ENCODE assay signal across 14 cellular contexts in the genomic region with DNA sequence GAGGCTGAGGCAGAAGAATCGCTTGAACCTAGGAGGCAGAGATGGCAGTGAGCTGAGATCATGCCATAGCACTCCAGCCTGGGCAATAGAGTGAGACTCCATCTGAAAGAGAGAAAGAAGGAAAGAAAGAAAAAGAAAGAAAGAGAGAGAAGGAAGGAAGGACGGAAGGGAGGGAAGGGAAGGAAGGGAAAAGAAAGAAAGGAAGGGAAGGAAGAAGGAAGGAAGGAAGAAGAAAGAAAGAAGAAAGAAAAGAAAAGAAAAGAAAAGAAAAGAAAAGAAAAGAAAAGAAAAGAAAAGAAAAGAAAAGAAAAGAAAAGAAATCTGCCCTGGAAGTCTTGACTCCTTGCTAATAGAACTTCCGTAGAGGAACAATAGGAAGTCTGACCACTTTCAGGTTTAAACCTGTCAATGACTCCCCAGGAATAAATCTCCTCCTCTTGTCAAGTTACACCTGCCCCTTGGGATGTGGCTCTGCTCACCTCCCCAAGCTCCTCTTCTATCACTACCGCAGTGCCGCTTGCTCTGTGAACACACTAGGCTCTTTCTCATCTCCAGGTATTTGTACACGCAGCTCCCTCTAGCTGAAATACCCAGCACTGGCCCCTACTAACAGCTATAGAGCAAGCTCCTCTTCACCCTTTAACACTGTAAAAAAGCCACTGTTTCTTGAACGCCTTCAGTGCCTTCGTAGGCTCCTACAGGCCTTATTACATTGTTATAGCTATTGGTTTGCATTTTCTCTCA.
A peak's percentile ranks its signal among the peaks of the same experiment; 100 is the strongest.
DNase-seq lines count a peak whose midpoint lies in the region; ATAC-seq, FAIRE-seq and TF ChIP-seq lines count a peak whose summit lies in the region.
"Had no signal": no experiment of that assay in that cellular context is flagged by ENCODE, and none has a peak within 500 bp of the region (broad histone marks: within the 10 kb centered on the region; RNA-seq: fewer than 3 reads in every experiment).

No MANE protein-coding gene starts in this region.

- no peak for FAIRE-seq in keratinocyte (lab: Jason Lieb, UNC)

- H4K20me1 ChIP-seq in keratinocyte (ENCODE audit: control insufficient read depth, extremely low read depth, insufficient read depth, low read length) = no peaks in the 10 kb centered on the region

- no peak overlapping the region for H3K4me3 ChIP-seq in NB4 (ENCODE audit: low read depth, low read length)
- H3K4me3 ChIP-seq in keratinocyte (ENCODE audit: control insufficient read depth in 2 of 3, extremely low read depth in 1 of 3, insufficient read depth in 2 of 3, low read depth in 1 of 3, low read length in 3 of 3) = no peak overlapping the region
- no peak overlapping the region for H3K4me3 ChIP-seq in foreskin fibroblast (ENCODE audit: low read depth in 1 of 2, low read length in 2 of 2)
- H3K4me3 ChIP-seq: mucosa of descending colon had no signal

- no peak overlapping the region for H3K27ac ChIP-seq in keratinocyte (ENCODE audit: control insufficient read depth, insufficient read depth, low read length)

- no peak overlapping the region for H3K9ac ChIP-seq in keratinocyte (ENCODE audit: control insufficient read depth, extremely low read depth, insufficient read depth, low read length)

- H3K9me1 ChIP-seq in keratinocyte (ENCODE audit: control insufficient read depth, extremely low read depth, insufficient read depth, low read length) = no peaks in the 10 kb centered on the region

- no peak overlapping the region for H3K4me2 ChIP-seq in keratinocyte (ENCODE audit: control insufficient read depth, extremely low read depth, insufficient read depth, low read depth, low read length)

- H3K36me3 Mint-ChIP-seq in activated naive CD4-positive, alpha-beta T cell treated with anti-CD3 and anti-CD28 coated beads, Interleukin-2, amount 50 U/mL, for 72 hours = peaks cover 0 to 7% of the 10 kb centered on the region in 2 donors

- no peaks in the 10 kb centered on the region for H3K79me2 ChIP-seq in keratinocyte (ENCODE audit: control insufficient read depth, insufficient read depth, low read length)

- peaks cover 6% of the 10 kb centered on the region for H3K27me3 ChIP-seq in keratinocyte (ENCODE audit: control insufficient read depth, extremely low read depth, insufficient read depth, low read length)

- dilution Hi-C loops in keratinocyte (cut with MboI; ENCODE audit: extremely low pct_ligation_motif_present, low sequenced_read_pairs) = no loop called here

- no peak overlapping the region for H3K27ac Mint-ChIP-seq in activated naive CD4-positive, alpha-beta T cell treated with anti-CD3 and anti-CD28 coated beads, Interleukin-2, amount 50 U/mL, for 72 hours
- H3K27ac Mint-ChIP-seq: stimulated activated naive CD8-positive, alpha-beta T cell treated with anti-CD3 and anti-CD28 coated beads, Interleukin-15, Interleukin-2, amounts not matched to agents 100 ng/mL and 50 ng/mL, for 24 hours; T-helper 1 cell treated with Interleukin-12 subunit alpha and Interleukin-12 subunit beta and Interleukin-4 antibody, amounts not matched to agents 30 μg/mL and 1 μg/mL, for 36 hours had no signal

- ATAC-seq in activated naive CD4-positive, alpha-beta T cell treated with anti-CD3 and anti-CD28 coated beads, Interleukin-2, amount 50 U/mL, for 72 hours = no peak
- no peak for ATAC-seq in GM21576 (IDR thresholded peaks at IDR 0.05; ENCODE audit: unreplicated experiment)
- ATAC-seq: mucosa of descending colon had no signal

- peaks cover 2% of the 10 kb centered on the region for H3K4me1 ChIP-seq in keratinocyte (ENCODE audit: control insufficient read depth, extremely low read depth, insufficient read depth, low read length)

- H3K9me3 ChIP-seq in keratinocyte (ENCODE audit: control insufficient read depth, low read depth, low read length) = no peaks in the 10 kb centered on the region
- H3K9me3 ChIP-seq: mucosa of descending colon had no signal

- H3K36me3 ChIP-seq in keratinocyte (ENCODE audit: control insufficient read depth in 2 of 2, extremely low read depth in 1 of 2, insufficient read depth in 2 of 2, low read length in 2 of 2) = no peaks in the 10 kb centered on the region

- no peak overlapping the region for H2AFZ ChIP-seq in keratinocyte (ENCODE audit: control insufficient read depth, low read length)

- DNase-seq in GM10266 (ENCODE audit: extremely low spot score) (no peak), NB4 (ENCODE audit: low read depth) (peak; percentile 14), SK-N-DZ (ENCODE audit: low spot score) (peak; percentile 38), keratinocyte (ENCODE audit: low read depth, low spot score) (no peak), foreskin fibroblast (no peak), retina (no peak)
- no peak for DNase-seq in activated naive CD4-positive, alpha-beta T cell treated with anti-CD3 and anti-CD28 coated beads, Interleukin-2, amount 50 U/mL, for 72 hours (ENCODE audit: low spot score in 2 of 2)
- DNase-seq: C1 segment of cervical spinal cord, hippocampal formation, mucosa of descending colon, NCI-H1417 treated with DMSO at 0.1 percent for 48 hours had no signal

- H3K9me3 Mint-ChIP-seq in activated naive CD4-positive, alpha-beta T cell treated with anti-CD3 and anti-CD28 coated beads, Interleukin-2, amount 50 U/mL, for 72 hours = peaks cover 20 to 28% of the 10 kb centered on the region in 2 donors

- TF ChIP-seq CTCF in GM10266 (IDR thresholded peaks at IDR 0.05; ENCODE audit: control insufficient read depth, insufficient read depth, low read depth, missing control alignments) = peak; percentile 11
- no peak for TF ChIP-seq CTCF in NB4 (IDR thresholded peaks at IDR 0.05; ENCODE audit: low read depth, low read length)
- TF ChIP-seq CTCF in keratinocyte (optimal IDR thresholded peaks at IDR 0.05 in 1 of 3, IDR thresholded peaks at IDR 0.05 in 1 of 3, conservative IDR thresholded peaks at IDR 0.05 in 1 of 3; ENCODE audit: extremely low read depth in 1 of 3, insufficient read depth in 2 of 3, low read length in 3 of 3) = peak; percentile 29 to 55 (median 44)
- no peak for TF ChIP-seq CTCF in foreskin fibroblast (IDR thresholded peaks at IDR 0.05; ENCODE audit: low read depth, low read length)

- no peak for TF ChIP-seq POLR2A in NB4 (IDR thresholded peaks at IDR 0.05; ENCODE audit: extremely low read depth, insufficient read length)

Comparison
In these comparisons a context has a peak if more than half of its experiments do, and no peak if none do; other contexts are left out.
1. DNase-seq: peak in NB4 (single experiment) and SK-N-DZ (single experiment); none in GM10266 (single experiment), keratinocyte (single experiment), foreskin fibroblast (0 of 2), retina (single experiment) and activated naive CD4-positive, alpha-beta T cell treated with anti-CD3 and anti-CD28 coated beads, Interleukin-2, amount 50 U/mL, for 72 hours (0 of 2).
2. CTCF ChIP-seq: peak in GM10266 (single experiment) and keratinocyte (3 of 3); none in NB4 (single experiment) and foreskin fibroblast (single experiment).